8 cellular contexts compared by ENCODE assay signal in the genomic region with DNA sequence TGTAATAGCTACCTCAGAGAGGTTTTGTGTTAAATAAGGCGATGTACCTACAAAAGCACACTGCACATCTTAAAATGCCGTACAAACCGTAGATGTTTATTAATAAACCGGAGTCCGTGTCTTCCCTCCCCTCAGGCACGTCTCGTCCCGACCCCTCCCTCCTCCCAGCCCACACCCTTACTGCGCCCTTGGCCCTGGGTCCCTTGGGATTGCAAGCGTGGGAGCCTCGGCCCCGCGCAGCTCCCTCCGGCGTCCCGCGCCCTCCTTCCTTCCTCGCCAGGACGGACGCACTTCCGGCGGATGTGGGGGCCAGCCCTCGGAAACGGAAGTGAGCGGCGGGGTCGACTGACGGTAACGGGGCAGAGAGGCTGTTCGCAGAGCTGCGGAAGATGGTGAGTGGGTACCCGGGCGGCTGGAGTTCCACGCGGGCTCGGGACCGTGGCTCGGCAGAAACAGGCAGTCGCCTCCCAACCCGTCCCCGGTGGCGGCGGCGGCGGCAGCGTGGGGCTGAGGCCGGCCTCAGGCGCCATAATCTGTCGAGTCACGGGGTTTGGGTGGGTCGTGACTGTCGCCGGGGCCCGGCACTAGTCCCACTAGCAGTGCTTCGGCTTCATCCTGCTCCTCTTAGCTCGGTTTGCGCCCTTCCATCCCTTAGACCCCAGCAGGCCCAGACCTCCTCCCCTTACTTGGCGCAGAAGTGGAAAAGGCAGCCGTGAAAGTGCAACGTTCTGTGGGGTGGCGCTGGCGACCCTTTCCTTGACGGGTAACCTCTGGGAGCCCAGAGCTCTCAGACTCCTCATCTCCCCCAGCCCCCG. TPM values are rescaled to one million over a fixed set of nuclear protein-coding genes. Genes with fewer than 3 reads are reported as not detected.
A peak's percentile ranks its signal among the peaks of the same experiment; 100 is the strongest.
DNase-seq lines count a peak whose midpoint lies in the region; ATAC-seq and TF ChIP-seq lines count a peak whose summit lies in the region.

A gene with protein sequence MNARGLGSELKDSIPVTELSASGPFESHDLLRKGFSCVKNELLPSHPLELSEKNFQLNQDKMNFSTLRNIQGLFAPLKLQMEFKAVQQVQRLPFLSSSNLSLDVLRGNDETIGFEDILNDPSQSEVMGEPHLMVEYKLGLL (plus strand): TSS at position 335 of the 815 bp plus-strand sequence. CDS start 55 bp downstream, at position 390.

- H3K36me3 Mint-ChIP-seq in T-helper 2 cell treated with Interferon-gamma antibody and Interleukin-4, amounts not matched to agents 5 μg/mL and 100 μg/mL, for 36 hours (ENCODE audit: low read depth): peaks cover 35% of the 10 kb centered on the region

- H3K27ac Mint-ChIP-seq in T-helper 2 cell treated with Interferon-gamma antibody and Interleukin-4, amounts not matched to agents 5 μg/mL and 100 μg/mL, for 36 hours: peak within 1 kb of the TSS; percentile 97

- H3K27me3 Mint-ChIP-seq in T-helper 2 cell treated with Interferon-gamma antibody and Interleukin-4, amounts not matched to agents 5 μg/mL and 100 μg/mL, for 36 hours (ENCODE audit: low read depth): no peaks in the 10 kb centered on the region

- H3K36me3 ChIP-seq in ascending aorta (peaks cover 8 to 29% of the 10 kb centered on the region in 2 donors), uterus (no peaks in the 10 kb centered on the region)

- H3K27me3 ChIP-seq in ascending aorta (no peaks in the 10 kb centered on the region), right cardiac atrium (ENCODE audit: control insufficient read depth, insufficient read depth) (no peaks in the 10 kb centered on the region), uterus (no peaks in the 10 kb centered on the region)

- peak; percentile 92 for TF ChIP-seq POLR2A in GM15510 (IDR thresholded peaks at IDR 0.05; ENCODE audit: borderline replicate concordance, extremely low read depth, insufficient read length)
- TF ChIP-seq POLR2A in uterus (IDR thresholded peaks at IDR 0.05): peak; percentile 93 to 94

- ATAC-seq in HG02840 (IDR thresholded peaks at IDR 0.05; ENCODE audit: low FRiP score, unreplicated experiment) (peak; percentile 91), right cardiac atrium (peak; percentile 98 to 99)

- intact Hi-C loops in ascending aorta (cut with DNase I): loop anchor here (1.0 to 10.0 kb wide), 4 partner anchors 59 to 706 kb away; a partner anchor contains a TSS
- intact Hi-C loops in right cardiac atrium (cut with DNase I): no loop called here
- intact Hi-C loops in uterus (cut with DNase I; ENCODE audit: low total_unique reads): no loop called here

- H3K9me3 ChIP-seq in ascending aorta: no peaks in the 10 kb centered on the region
- no peaks in the 10 kb centered on the region for H3K9me3 ChIP-seq in right cardiac atrium (ENCODE audit: control insufficient read depth, low read length)
- H3K9me3 ChIP-seq in uterus: no peaks in the 10 kb centered on the region

- TF ChIP-seq CTCF in ascending aorta (IDR thresholded peaks at IDR 0.05) (no peak), uterus (IDR thresholded peaks at IDR 0.05) (peak in 1 of 4 experiments; percentile 2)

- DNase-seq in NCI-H1694 (lab: John Stamatoyannopoulos, UW): peak; percentile 63
- peak; percentile 92 for DNase-seq in T-helper 2 cell treated with Interferon-gamma antibody and Interleukin-4, amounts not matched to agents 5 μg/mL and 100 μg/mL, for 36 hours (ENCODE audit: low spot score)
- peak; percentile 72 to 96 for DNase-seq in ascending aorta (ENCODE audit: low spot score in 2 of 2)
- DNase-seq in right cardiac atrium: peak; percentile 96 to 98 (median 97)
- DNase-seq in putamen (ENCODE audit: low spot score): peak; percentile 92
- peak; percentile 88 to 91 for DNase-seq in uterus

- WGBS in right cardiac atrium: under 1% methylated on average over 64 of the region's 64 CpGs

- H3K4me1 Mint-ChIP-seq in T-helper 2 cell treated with Interferon-gamma antibody and Interleukin-4, amounts not matched to agents 5 μg/mL and 100 μg/mL, for 36 hours (ENCODE audit: low read depth): peaks cover 42% of the 10 kb centered on the region

- H3K27ac ChIP-seq in ascending aorta: peak within 1 kb of the TSS; percentile 92 to 97
- H3K27ac ChIP-seq in right cardiac atrium (ENCODE audit: low read length): peak within 1 kb of the TSS; percentile 85
- H3K27ac ChIP-seq in uterus: peak within 1 kb of the TSS; percentile 90 to 93

- H3K4me3 ChIP-seq in ascending aorta (peak within 1 kb of the TSS; percentile 91 to 98), right cardiac atrium (ENCODE audit: low read length) (peak within 1 kb of the TSS; percentile 61), uterus (peak within 1 kb of the TSS; percentile 92 to 96)

- peak within 1 kb of the TSS; percentile 94 for H3K4me3 Mint-ChIP-seq in T-helper 2 cell treated with Interferon-gamma antibody and Interleukin-4, amounts not matched to agents 5 μg/mL and 100 μg/mL, for 36 hours

- H3K4me1 ChIP-seq in ascending aorta (peaks cover 9 to 30% of the 10 kb centered on the region in 2 donors), right cardiac atrium (ENCODE audit: control insufficient read depth, insufficient read depth, low read length) (peaks cover 4% of the 10 kb centered on the region), uterus (peaks cover 0 to 4% of the 10 kb centered on the region in 2 donors)

- no peaks in the 10 kb centered on the region for H3K9me3 Mint-ChIP-seq in T-helper 2 cell treated with Interferon-gamma antibody and Interleukin-4, amounts not matched to agents 5 μg/mL and 100 μg/mL, for 36 hours

RNA-seq across cellular contexts. Expression of the gene that starts here (rescaled TPM):
- 25.0 TPM for total RNA-seq in ascending aorta
- 100 to 1,000 TPM in 1 of 4 donors, 10 to 100 TPM in 3; 75.3 to 101 (median 96.8) TPM for total RNA-seq in right cardiac atrium
- 147 TPM for polyA plus RNA-seq in right cardiac atrium
- total RNA-seq in uterus: 10 to 100 TPM in 3 of 4 donors, 1 to 10 TPM in 1; 3.8 to 39.5 (median 23.7) TPM

Comparison
In these comparisons a context has a peak if more than half of its experiments do, and no peak if none do; other contexts are left out.
1. Peak in every context shown above with its lines: DNase-seq, ATAC-seq, H3K4me3 ChIP-seq and H3K27ac ChIP-seq.